6 cellular contexts compared by ENCODE assay signal in the genomic region with DNA sequence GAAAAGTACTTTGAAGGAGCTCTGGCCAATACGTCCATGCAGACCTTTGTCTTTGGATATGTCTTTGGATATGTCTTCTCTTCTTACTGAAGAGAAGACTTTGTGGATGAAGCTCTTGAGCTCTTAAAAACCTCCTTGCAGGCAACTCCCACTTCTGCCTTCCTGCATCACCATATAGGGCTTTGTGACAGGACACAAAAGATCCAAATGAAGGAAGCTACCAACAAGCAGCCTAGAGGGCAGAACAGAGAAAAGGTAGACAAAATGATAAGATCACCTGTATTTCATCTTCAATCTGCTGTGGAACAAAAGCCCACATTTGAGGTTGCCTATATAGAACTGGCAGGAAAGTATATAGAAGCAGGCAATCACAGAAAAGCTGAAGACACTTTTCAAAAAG. TPM values are rescaled to one million over a fixed set of nuclear protein-coding genes. Genes with fewer than 3 reads are reported as not detected.
"Had no signal": no experiment of that assay in that cellular context is flagged by ENCODE, and none has a peak within 500 bp of the region (broad histone marks: within the 10 kb centered on the region; RNA-seq: fewer than 3 reads in every experiment).

No MANE protein-coding gene starts in this region.

- ATAC-seq: GM23338 had no signal

- H3K4me3 Mint-ChIP-seq: GM23338, H9 had no signal

- H3K4me3 ChIP-seq: GM23338 had no signal

- H3K27ac Mint-ChIP-seq: GM23338, H9 had no signal

- H3K4me2 ChIP-seq: GM23338 had no signal

- DNase-seq: H9, HCEC 1CT, IMR-90, KBM-7 had no signal

- H2AFZ ChIP-seq: GM23338 had no signal

- H3K9me3 Mint-ChIP-seq: GM23338, H9 had no signal

RNA-seq across cellular contexts. Expression of gene N4BP2L1, which starts 42.6 kb away (rescaled TPM):
- total RNA-seq: HT-29 had no signal
